Comparison of ENCODE assay signal across 9 cellular contexts in genomic region chr6:33202799-33203198, GRCh38. TPM values are rescaled to one million over a fixed set of nuclear protein-coding genes. Genes with fewer than 3 reads are reported as not detected.
DNase-seq lines count a peak whose midpoint lies in the region; ATAC-seq and TF ChIP-seq lines count a peak whose summit lies in the region.
"Had no signal": no experiment of that assay in that cellular context is flagged by ENCODE, and none has a peak within 500 bp of the region (broad histone marks: within the 10 kb centered on the region; RNA-seq: fewer than 3 reads in every experiment).

No MANE protein-coding gene starts in this region.

- peaks cover 29% of the 10 kb centered on the region for H3K36me3 ChIP-seq in SK-N-MC (ENCODE audit: insufficient read depth, low read length)
- peaks cover 22% of the 10 kb centered on the region for H3K36me3 ChIP-seq in endodermal cell (ENCODE audit: control insufficient read depth, insufficient read depth, low read length)
- peaks cover 29% of the 10 kb centered on the region for H3K36me3 ChIP-seq in skeletal muscle satellite cell (ENCODE audit: insufficient read depth, low read length)
- H3K36me3 ChIP-seq in HAP-1 (replicated peaks): peaks cover 27% of the 10 kb centered on the region

- in situ Hi-C loops in HAP-1 (cut with MboI; ENCODE audit: low sequenced_read_pairs): no loop called here

- H3K9me3 ChIP-seq in SK-N-MC (ENCODE audit: low read depth, low read length) (no peaks in the 10 kb centered on the region), endodermal cell (ENCODE audit: control insufficient read depth, low read length) (no peaks in the 10 kb centered on the region), skeletal muscle satellite cell (replicated peaks; ENCODE audit: low read length) (no peaks in the 10 kb centered on the region), HAP-1 (no peaks in the 10 kb centered on the region)

- peaks cover 22 to 28% of the 10 kb centered on the region in 2 donors for H3K36me3 Mint-ChIP-seq in activated T-cell treated with anti-CD3 and anti-CD28 coated beads, Interleukin-2, amount 50 U/mL, for 72 hours (ENCODE audit: insufficient read depth in 2 of 2)
- H3K36me3 Mint-ChIP-seq in endodermal cell (ENCODE audit: low read depth): peaks cover 24% of the 10 kb centered on the region

- TF ChIP-seq CTCF in endodermal cell (conservative IDR thresholded peaks at IDR 0.05): no peak

- no peaks in the 10 kb centered on the region for H3K9me3 Mint-ChIP-seq in activated T-cell treated with anti-CD3 and anti-CD28 coated beads, Interleukin-2, amount 50 U/mL, for 72 hours
- no peaks in the 10 kb centered on the region for H3K9me3 Mint-ChIP-seq in endodermal cell

- peaks cover 7% of the 10 kb centered on the region for H3K4me1 ChIP-seq in endodermal cell (ENCODE audit: control insufficient read depth, insufficient read depth, low read length)
- H3K4me1 ChIP-seq in skeletal muscle satellite cell (ENCODE audit: control insufficient read depth, insufficient read depth, low read length): peaks cover 55% of the 10 kb centered on the region
- peaks cover 32% of the 10 kb centered on the region for H3K4me1 ChIP-seq in HAP-1

- H3K27ac Mint-ChIP-seq in activated T-cell treated with anti-CD3 and anti-CD28 coated beads, Interleukin-2, amount 50 U/mL, for 72 hours: peak overlapping the region; percentile 53
- peak overlapping the region; percentile 99 for H3K27ac Mint-ChIP-seq in endodermal cell

- no peak for DNase-seq in activated T-cell treated with anti-CD3 and anti-CD28 coated beads, Interleukin-2, amount 50 U/mL, for 72 hours
- no peak for DNase-seq in activated T-cell treated with anti-CD3 and anti-CD28 coated beads, Interleukin-2, amount 50 U/mL, for 1 hour
- DNase-seq in SK-N-MC (ENCODE audit: low read depth, low spot score): no peak
- DNase-seq in endodermal cell: no peak
- no peak for DNase-seq in D341Med (ENCODE audit: low spot score)
- no peak for DNase-seq in HAP-1 (ENCODE audit: low spot score in 2 of 2)
- DNase-seq: left cardiac atrium had no signal

- peaks cover 75% of the 10 kb centered on the region for H3K4me1 Mint-ChIP-seq in activated T-cell treated with anti-CD3 and anti-CD28 coated beads, Interleukin-2, amount 50 U/mL, for 72 hours (ENCODE audit: low read depth)
- H3K4me1 Mint-ChIP-seq in endodermal cell: peaks cover 30% of the 10 kb centered on the region

- H3K4me3 Mint-ChIP-seq in activated T-cell treated with anti-CD3 and anti-CD28 coated beads, Interleukin-2, amount 50 U/mL, for 72 hours: peak overlapping the region; percentile 98 to 100
- peak overlapping the region; percentile 96 for H3K4me3 Mint-ChIP-seq in endodermal cell

- 0 out of 2 replicates have a peak overlapping the region, but pooled peaks have one; percentile 90 for H3K4me3 ChIP-seq in SK-N-MC
- H3K4me3 ChIP-seq in endodermal cell (ENCODE audit: low read length): peak overlapping the region; percentile 99
- H3K4me3 ChIP-seq in skeletal muscle satellite cell (ENCODE audit: low read length): peak overlapping the region; percentile 93
- H3K4me3 ChIP-seq in HAP-1: no peak overlapping the region

- H3K9ac ChIP-seq in SK-N-MC (ENCODE audit: insufficient read length): peak overlapping the region; percentile 97
- H3K9ac ChIP-seq in endodermal cell (ENCODE audit: extremely low read depth, low read length, poor library complexity, severe bottlenecking): no peak overlapping the region
- H3K9ac ChIP-seq in skeletal muscle satellite cell (ENCODE audit: low read depth, low read length): no peak overlapping the region

- H3K27me3 ChIP-seq in endodermal cell (ENCODE audit: control insufficient read depth, insufficient read depth, low read length, poor library complexity, severe bottlenecking): no peaks in the 10 kb centered on the region
- no peaks in the 10 kb centered on the region for H3K27me3 ChIP-seq in skeletal muscle satellite cell (ENCODE audit: control insufficient read depth, insufficient read depth, low read length)
- no peaks in the 10 kb centered on the region for H3K27me3 ChIP-seq in HAP-1 (ENCODE audit: low read depth)

- H3K27ac ChIP-seq in SK-N-MC (peak overlapping the region; percentile 69), endodermal cell (ENCODE audit: low read depth, low read length) (no peak overlapping the region)

- peak overlapping the region; percentile 98 for H3K4me2 ChIP-seq in skeletal muscle satellite cell (ENCODE audit: low read length)

- H3K27me3 Mint-ChIP-seq in activated T-cell treated with anti-CD3 and anti-CD28 coated beads, Interleukin-2, amount 50 U/mL, for 72 hours (ENCODE audit: low read depth): no peaks in the 10 kb centered on the region
- H3K27me3 Mint-ChIP-seq in endodermal cell (ENCODE audit: insufficient read depth): peaks cover 23% of the 10 kb centered on the region

- no peak for ATAC-seq in activated T-cell treated with anti-CD3 and anti-CD28 coated beads, Interleukin-2, amount 50 U/mL, for 72 hours (replicated peaks in 1 of 2)
- ATAC-seq in HG02970 (IDR thresholded peaks at IDR 0.05; ENCODE audit: low FRiP score, unreplicated experiment): no peak
- ATAC-seq: left cardiac atrium had no signal

- WGBS in endodermal cell (ENCODE audit: insufficient coverage in 1 of 2, insufficient read length in 1 of 2), 2 experiments: 87 to 93% methylated on average over 5 to 6 of the region's 6 CpGs

RNA-seq across cellular contexts. Expression of gene HSD17B8, which starts 1.7 kb away (rescaled TPM):
- 10 to 100 TPM; 35.8 to 36.0 TPM for total RNA-seq in activated T-cell treated with anti-CD3 and anti-CD28 coated beads, Interleukin-2, amount 50 U/mL, for 72 hours
- total RNA-seq in endodermal cell: 1 to 10 TPM; 5.7 to 6.8 TPM
- 13.2 TPM for polyA plus RNA-seq in endodermal cell (2013, experiment 1 of 2)
- 12.2 TPM for polyA plus RNA-seq in endodermal cell (2013, experiment 2 of 2)
- 3.3 and 3.5 TPM in 2 replicates for total RNA-seq in skeletal muscle satellite cell (2012; rRNA removed)

RNA-seq across cellular contexts. Expression of gene SLC39A7, which starts 2.1 kb away (rescaled TPM):
- total RNA-seq in activated T-cell treated with anti-CD3 and anti-CD28 coated beads, Interleukin-2, amount 50 U/mL, for 72 hours: 10 to 100 TPM; 56.1 to 58.3 TPM
- total RNA-seq in endodermal cell: 100 to 1,000 TPM; 123 to 163 TPM
- polyA plus RNA-seq in endodermal cell (2013, experiment 1 of 2): 107 TPM
- 105 TPM for polyA plus RNA-seq in endodermal cell (2013, experiment 2 of 2)
- 70.3 and 84.7 TPM in 2 replicates for total RNA-seq in skeletal muscle satellite cell (2012; rRNA removed)

RNA-seq across cellular contexts. Expression of gene RXRB, which starts 2.3 kb away (rescaled TPM):
- total RNA-seq in activated T-cell treated with anti-CD3 and anti-CD28 coated beads, Interleukin-2, amount 50 U/mL, for 72 hours: 10 to 100 TPM; 55.6 to 57.5 TPM
- 10 to 100 TPM; 24.8 to 27.2 TPM for total RNA-seq in endodermal cell
- 46.3 TPM for polyA plus RNA-seq in endodermal cell (2013, experiment 1 of 2)
- polyA plus RNA-seq in endodermal cell (2013, experiment 2 of 2): 38.0 TPM
- total RNA-seq in skeletal muscle satellite cell (2012; rRNA removed): 12.4 and 13.1 TPM in 2 replicates

RNA-seq across cellular contexts. Expression of gene RING1, which starts 5.5 kb away (rescaled TPM):
- 10 to 100 TPM; 30.1 to 37.7 TPM for total RNA-seq in activated T-cell treated with anti-CD3 and anti-CD28 coated beads, Interleukin-2, amount 50 U/mL, for 72 hours
- 10 to 100 TPM; 31.0 to 31.8 TPM for total RNA-seq in endodermal cell
- polyA plus RNA-seq in endodermal cell (2013, experiment 1 of 2): 65.4 TPM
- polyA plus RNA-seq in endodermal cell (2013, experiment 2 of 2): 55.9 TPM
- 19.4 and 20.0 TPM in 2 replicates for total RNA-seq in skeletal muscle satellite cell (2012; rRNA removed)

RNA-seq across cellular contexts. Expression of gene COL11A2, which starts 10.5 kb away (rescaled TPM):
- total RNA-seq in activated T-cell treated with anti-CD3 and anti-CD28 coated beads, Interleukin-2, amount 50 U/mL, for 72 hours: 1 to 10 TPM; 2.5 to 3.2 TPM
- total RNA-seq in endodermal cell: 1 to 10 TPM; 1.3 to 2.8 TPM
- polyA plus RNA-seq in endodermal cell (2013, experiment 1 of 2): 17.6 TPM
- polyA plus RNA-seq in endodermal cell (2013, experiment 2 of 2): 13.1 TPM
- under 0.01 and 0.22 TPM in 2 replicates for total RNA-seq in skeletal muscle satellite cell (2012; rRNA removed)

Comparison
In these comparisons a context has a peak if more than half of its experiments do, and no peak if none do; other contexts are left out.
1. RNA of gene HSD17B8, which starts 1.7 kb away (total RNA-seq): 35.8 to 36.0 TPM in activated T-cell treated with anti-CD3 and anti-CD28 coated beads, Interleukin-2, amount 50 U/mL, for 72 hours; 5.7 to 6.8 TPM in endodermal cell; every median in the first group is over 4 times any median in the second.